8 cellular contexts compared by ENCODE assay signal in the genomic region with DNA sequence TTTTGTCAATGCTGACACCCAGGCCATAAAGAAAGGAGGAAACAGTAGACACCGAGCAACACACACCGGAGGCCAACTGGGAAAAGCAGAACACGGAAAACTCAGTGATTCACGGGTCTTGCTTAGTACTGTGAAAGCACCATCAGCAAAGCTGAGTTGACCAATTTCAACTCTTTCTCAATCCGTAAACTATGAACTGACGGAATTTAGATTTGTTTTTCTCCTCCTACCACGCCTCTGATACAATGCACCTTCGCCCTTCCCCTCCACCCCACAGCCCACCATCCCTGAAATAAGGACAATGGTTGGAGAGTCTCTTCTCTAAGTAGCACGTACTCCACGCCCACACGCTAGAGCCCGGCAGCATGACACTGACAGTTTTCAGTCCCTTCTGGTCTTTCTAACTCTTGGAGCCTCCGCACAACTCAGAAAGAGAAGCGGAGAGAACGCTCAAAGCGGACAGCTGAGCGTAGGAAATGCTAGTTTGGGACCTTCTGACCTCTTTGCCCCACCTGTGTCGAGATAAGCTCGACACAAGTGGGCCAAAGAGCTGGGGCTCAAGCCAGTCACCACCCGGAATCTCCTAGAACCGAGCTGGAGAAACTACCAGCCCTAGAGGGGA. TPM values are rescaled to one million over a fixed set of nuclear protein-coding genes. Genes with fewer than 3 reads are reported as not detected.
DNase-seq lines count a peak whose midpoint lies in the region; ATAC-seq and TF ChIP-seq lines count a peak whose summit lies in the region.

No MANE protein-coding gene starts in this region.

- TF ChIP-seq CTCF in WI38 (IDR thresholded peaks at IDR 0.05; ENCODE audit: low read depth, low read length) = no peak
- TF ChIP-seq CTCF in colonic mucosa (IDR thresholded peaks at IDR 0.05) = no peak
- no peak for TF ChIP-seq CTCF in liver (IDR thresholded peaks at IDR 0.05; ENCODE audit: low read depth, low read length, missing input control)

- DNase-seq in NCI-H2081 (lab: John Stamatoyannopoulos, UW) = peak; percentile 26 to 45
- no peak for DNase-seq in NCI-H2081 treated with DMSO at 0.1 percent for 48 hours (lab: John Stamatoyannopoulos, UW)
- DNase-seq in NCI-H146 treated with DMSO at 0.1 percent for 48 hours (lab: John Stamatoyannopoulos, UW; ENCODE audit: unreplicated experiment) = peak; percentile 37
- peak; percentile 59 for DNase-seq in colonic mucosa
- DNase-seq in stimulated activated CD4-positive, alpha-beta T cell treated with anti-CD3 and anti-CD28 coated beads, Interleukin-4, amount 100 ng/mL, for 48 hours (ENCODE audit: low read depth in 2 of 2) = peak; percentile 44 to 49

- peak; percentile 49 for ATAC-seq in HG02870 (IDR thresholded peaks at IDR 0.05; ENCODE audit: unreplicated experiment)

- WGBS in liver = under 1% methylated on average over 21 of the region's 21 CpGs

- peak overlapping the region; percentile 65 to 87 for H3K9ac ChIP-seq in colonic mucosa (ENCODE audit: low read depth in 2 of 2, low read length in 2 of 2)
- H3K9ac ChIP-seq in liver (ENCODE audit: low read depth in 1 of 2, low read length in 2 of 2) = peak overlapping the region; percentile 94 to 99

- H3K27me3 ChIP-seq in colonic mucosa (no peaks in the 10 kb centered on the region), liver (ENCODE audit: control insufficient read depth in 4 of 4, insufficient read depth in 4 of 4, low read length in 3 of 4) (no peaks in the 10 kb centered on the region)

- H3K36me3 ChIP-seq in colonic mucosa (no peaks in the 10 kb centered on the region), liver (ENCODE audit: control insufficient read depth in 4 of 4, insufficient read depth in 3 of 4, low read depth in 1 of 4, low read length in 3 of 4) (no peaks in the 10 kb centered on the region)

- intact Hi-C loops in colonic mucosa (cut with DNase I) = no loop called here

- no peaks in the 10 kb centered on the region for H3K9me3 ChIP-seq in colonic mucosa
- H3K9me3 ChIP-seq in liver (ENCODE audit: control insufficient read depth in 4 of 4, low read length in 3 of 4) = no peaks in the 10 kb centered on the region

- no peak for TF ChIP-seq RAD21 in liver (IDR thresholded peaks at IDR 0.05)

- H3K27ac ChIP-seq in colonic mucosa (peak overlapping the region; percentile 90), liver (ENCODE audit: low read depth in 1 of 2, low read length in 2 of 2) (peak overlapping the region; percentile 95 to 97)

- H3K4me1 ChIP-seq in colonic mucosa = peaks cover 4% of the 10 kb centered on the region
- H3K4me1 ChIP-seq in liver (ENCODE audit: control insufficient read depth in 4 of 4, insufficient read depth in 4 of 4, low read length in 3 of 4) = peaks cover 0 to 48% (median 22%) of the 10 kb centered on the region in 4 donors

- H3K4me3 ChIP-seq in WI38 (ENCODE audit: low read depth, low read length) (peak overlapping the region; percentile 95), colonic mucosa (peak overlapping the region; percentile 77), liver (ENCODE audit: low read depth in 1 of 3, low read length in 3 of 3) (peak overlapping the region; percentile 90 to 97 (median 90))

TF ChIP-seq in liver, 16 proteins besides CTCF, POLR2A, EP300 and RAD21:
- TF ChIP-seq HNF4A (conservative IDR thresholded peaks at IDR 0.05) (no peak), TAF1 (conservative IDR thresholded peaks at IDR 0.05) (no peak), YY1 (IDR thresholded peaks at IDR 0.05) (peak; percentile 31), HNF4G (IDR thresholded peaks at IDR 0.05) (no peak), SP1 (IDR thresholded peaks at IDR 0.05) (no peak), REST (IDR thresholded peaks at IDR 0.05) (no peak), EGR1 (IDR thresholded peaks at IDR 0.05; ENCODE audit: low read depth in 2 of 2) (peak in 1 of 2 donors; percentile 34), FOXA1 (IDR thresholded peaks at IDR 0.05) (no peak)
TF ChIP-seq in liver: peak in this region for 2.

RNA-seq across cellular contexts. Expression of gene LNPK, which starts 0.7 kb away (rescaled TPM):
- total RNA-seq in colonic mucosa (10 to 100 TPM; 38.5 to 48.4 TPM), liver (10 to 100 TPM; 17.3 to 25.2 TPM)
- polyA plus RNA-seq in liver = 1 to 10 TPM; 5.5 to 5.7 TPM
